Comparison of ENCODE assay signal across 22 cellular contexts in genomic region chr18:49708674-49709580, GRCh38.
A peak's percentile ranks its signal among the peaks of the same experiment; 100 is the strongest.
DNase-seq lines count a peak whose midpoint lies in the region; ATAC-seq, FAIRE-seq and TF ChIP-seq lines count a peak whose summit lies in the region.
"Had no signal": no experiment of that assay in that cellular context is flagged by ENCODE, and none has a peak within 500 bp of the region (broad histone marks: within the 10 kb centered on the region; RNA-seq: fewer than 3 reads in every experiment).

No MANE protein-coding gene starts in this region.

- H3K4me1 ChIP-seq in Caco-2 (peaks cover 18% of the 10 kb centered on the region), mucosa of descending colon (ENCODE audit: low read depth) (no peaks in the 10 kb centered on the region)
- H3K4me1 ChIP-seq: Peyer's patch, SJSA1 had no signal

- H3K9me3 Mint-ChIP-seq in Caco-2 (ENCODE audit: unreplicated experiment) = peaks cover 19% of the 10 kb centered on the region

- intact Hi-C loops in Caco-2 (cut with micrococcal nuclease; ENCODE audit: unreplicated experiment) = loop anchor here (1.0 to 2.0 kb wide), 2 partner anchors 14 to 22 kb away; no protein-coding TSS in a partner anchor
- intact Hi-C loops in mucosa of descending colon (cut with DNase I, micrococcal nuclease) = no loop called here

- no peaks in the 10 kb centered on the region for H3K36me3 Mint-ChIP-seq in Caco-2 (ENCODE audit: insufficient read depth, unreplicated experiment)
- H3K36me3 Mint-ChIP-seq: CD14-positive monocyte had no signal

- H3K4me3 Mint-ChIP-seq in Caco-2 (ENCODE audit: unreplicated experiment) = no peak overlapping the region
- H3K4me3 Mint-ChIP-seq: B cell, CD14-positive monocyte had no signal

- ATAC-seq in mucosa of descending colon (peak; percentile 76), GM21576 (IDR thresholded peaks at IDR 0.05; ENCODE audit: unreplicated experiment) (no peak)
- ATAC-seq: Right ventricle myocardium inferior had no signal

- H3K36me3 ChIP-seq in Caco-2 (ENCODE audit: control insufficient read depth, insufficient read depth, low read length) = no peaks in the 10 kb centered on the region
- H3K36me3 ChIP-seq in mucosa of descending colon (ENCODE audit: low read depth) = no peaks in the 10 kb centered on the region
- H3K36me3 ChIP-seq: Peyer's patch, SJSA1 had no signal

- POLR2A ChIA-PET in Caco-2 (lab: Charles Lee) = no interaction called here

- H3K27me3 ChIP-seq in Caco-2 (replicated peaks; ENCODE audit: control insufficient read depth, insufficient read depth, low read length) = no peaks in the 10 kb centered on the region
- H3K27me3 ChIP-seq: Peyer's patch, SJSA1 had no signal

- DNase-seq in Caco-2 = peak in 1 of 2 experiments; percentile 40
- no peak for DNase-seq in RCC 7860 (ENCODE audit: low spot score)
- peak; percentile 16 for DNase-seq in glomerular visceral epithelial cell (ENCODE audit: extremely low spot score)
- DNase-seq in mucosa of descending colon = no peak
- no peak for DNase-seq in T1000 (lab: John Stamatoyannopoulos, UW)
- DNase-seq in GOT3 (lab: John Stamatoyannopoulos, UW) = no peak
- no peak for DNase-seq in RPMI8226
- DNase-seq: DMS79, HCEC 1CT, IMR-90, Kasumi-1, NCI-H1694, NCI-H2081, NCI-H2171, NCI-H446, NCI-H526, Peyer's patch had no signal

- no TSS peak for BruUV-seq in Caco-2 (replicated peaks; lab: Mats Ljungman, UMichigan)

- H3K4me3 ChIP-seq in Caco-2 (ENCODE audit: low read depth, low read length) = no peak overlapping the region
- H3K4me3 ChIP-seq in mucosa of descending colon = no peak overlapping the region
- H3K4me3 ChIP-seq: Peyer's patch, SJSA1 had no signal

- peaks cover 7% of the 10 kb centered on the region for H3K4me1 Mint-ChIP-seq in Caco-2 (ENCODE audit: low read depth, unreplicated experiment)
- H3K4me1 Mint-ChIP-seq: B cell, CD14-positive monocyte had no signal

- peak overlapping the region; percentile 71 for H3K27ac Mint-ChIP-seq in Caco-2 (ENCODE audit: unreplicated experiment)
- H3K27ac Mint-ChIP-seq: B cell had no signal

- TF ChIP-seq CTCF in Caco-2 (IDR thresholded peaks at IDR 0.05; ENCODE audit: insufficient read depth in 1 of 2, low read depth in 1 of 2, low read length in 1 of 2, severe bottlenecking in 1 of 2, unreplicated experiment in 1 of 2) (no peak), mucosa of descending colon (IDR thresholded peaks at IDR 0.05) (no peak)

- H3K27me3 Mint-ChIP-seq in Caco-2 (ENCODE audit: insufficient read depth, unreplicated experiment) = no peaks in the 10 kb centered on the region

- FAIRE-seq in RCC 7860 (lab: Jason Lieb, UNC) = peak; percentile 40

- CTCF ChIA-PET in Caco-2 (lab: Charles Lee) = interaction anchor here (1.3 kb wide), 1 partner anchor 15 kb away, joined by 3 read pairs; no protein-coding TSS in a partner anchor

- H3K9me3 ChIP-seq in Caco-2 (no peaks in the 10 kb centered on the region), mucosa of descending colon (no peaks in the 10 kb centered on the region)
- H3K9me3 ChIP-seq: Peyer's patch, SJSA1 had no signal
